ENCODE assay signal across 1 cellular context in the genomic region with DNA sequence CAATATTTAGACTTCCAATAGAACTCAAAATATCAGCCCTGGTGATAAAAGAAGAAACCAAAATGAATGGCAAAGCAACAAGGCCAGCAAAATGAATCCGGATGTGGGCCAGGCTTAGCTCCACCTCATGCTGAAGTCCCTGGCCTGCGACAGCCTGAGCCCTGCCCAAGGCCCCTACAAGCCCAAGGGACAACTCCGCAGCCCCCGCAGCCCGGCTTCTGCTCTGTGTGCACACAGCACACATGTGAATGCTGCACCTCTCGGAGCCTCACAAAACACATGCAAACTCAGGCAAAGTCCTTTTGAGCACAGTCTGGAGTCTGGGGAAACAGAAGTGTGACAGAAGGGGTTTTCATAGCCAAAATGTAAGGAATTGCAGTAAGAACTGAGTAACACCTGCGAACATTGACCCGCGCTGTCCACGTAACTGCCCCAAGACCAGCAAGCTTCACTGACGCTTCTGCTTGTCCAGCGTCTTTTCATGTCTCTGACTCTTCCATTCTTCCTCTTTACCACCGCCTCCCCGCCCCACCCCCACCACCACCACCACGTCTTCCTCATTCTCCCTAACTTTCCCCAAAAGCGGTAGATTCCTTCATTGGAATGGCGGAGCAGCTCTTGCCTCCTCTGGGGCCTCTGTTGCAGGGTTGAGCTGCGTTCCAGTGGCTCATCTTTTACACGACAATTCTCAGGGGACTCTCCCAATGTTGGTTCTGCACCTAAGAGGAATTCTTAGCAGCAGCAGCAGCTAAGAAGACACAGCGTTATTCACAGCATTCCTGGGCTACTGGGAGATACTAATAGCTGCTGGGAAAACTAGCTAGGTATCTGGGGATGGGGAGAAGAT.
TF ChIP-seq lines count a peak whose summit lies in the region.

No MANE protein-coding gene starts in this region.

TF ChIP-seq in GM23338, 12 proteins besides CTCF, POLR2A, EP300 and RAD21 (continued from another document):
- TF ChIP-seq, protein P1, sequence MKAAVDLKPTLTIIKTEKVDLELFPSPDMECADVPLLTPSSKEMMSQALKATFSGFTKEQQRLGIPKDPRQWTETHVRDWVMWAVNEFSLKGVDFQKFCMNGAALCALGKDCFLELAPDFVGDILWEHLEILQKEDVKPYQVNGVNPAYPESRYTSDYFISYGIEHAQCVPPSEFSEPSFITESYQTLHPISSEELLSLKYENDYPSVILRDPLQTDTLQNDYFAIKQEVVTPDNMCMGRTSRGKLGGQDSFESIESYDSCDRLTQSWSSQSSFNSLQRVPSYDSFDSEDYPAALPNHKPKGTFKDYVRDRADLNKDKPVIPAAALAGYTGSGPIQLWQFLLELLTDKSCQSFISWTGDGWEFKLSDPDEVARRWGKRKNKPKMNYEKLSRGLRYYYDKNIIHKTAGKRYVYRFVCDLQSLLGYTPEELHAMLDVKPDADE (IDR thresholded peaks at IDR 0.05): no peak
- TF ChIP-seq ZNF331 (CRISPR knock-in tag; IDR thresholded peaks at IDR 0.05; ENCODE audit: low read depth) (no peak), STAT1 (IDR thresholded peaks at IDR 0.05; ENCODE audit: unreplicated experiment) (no peak), EZH2 (IDR thresholded peaks at IDR 0.05; ENCODE audit: low read depth, unreplicated experiment) (no peak)
- TF ChIP-seq, protein P2, sequence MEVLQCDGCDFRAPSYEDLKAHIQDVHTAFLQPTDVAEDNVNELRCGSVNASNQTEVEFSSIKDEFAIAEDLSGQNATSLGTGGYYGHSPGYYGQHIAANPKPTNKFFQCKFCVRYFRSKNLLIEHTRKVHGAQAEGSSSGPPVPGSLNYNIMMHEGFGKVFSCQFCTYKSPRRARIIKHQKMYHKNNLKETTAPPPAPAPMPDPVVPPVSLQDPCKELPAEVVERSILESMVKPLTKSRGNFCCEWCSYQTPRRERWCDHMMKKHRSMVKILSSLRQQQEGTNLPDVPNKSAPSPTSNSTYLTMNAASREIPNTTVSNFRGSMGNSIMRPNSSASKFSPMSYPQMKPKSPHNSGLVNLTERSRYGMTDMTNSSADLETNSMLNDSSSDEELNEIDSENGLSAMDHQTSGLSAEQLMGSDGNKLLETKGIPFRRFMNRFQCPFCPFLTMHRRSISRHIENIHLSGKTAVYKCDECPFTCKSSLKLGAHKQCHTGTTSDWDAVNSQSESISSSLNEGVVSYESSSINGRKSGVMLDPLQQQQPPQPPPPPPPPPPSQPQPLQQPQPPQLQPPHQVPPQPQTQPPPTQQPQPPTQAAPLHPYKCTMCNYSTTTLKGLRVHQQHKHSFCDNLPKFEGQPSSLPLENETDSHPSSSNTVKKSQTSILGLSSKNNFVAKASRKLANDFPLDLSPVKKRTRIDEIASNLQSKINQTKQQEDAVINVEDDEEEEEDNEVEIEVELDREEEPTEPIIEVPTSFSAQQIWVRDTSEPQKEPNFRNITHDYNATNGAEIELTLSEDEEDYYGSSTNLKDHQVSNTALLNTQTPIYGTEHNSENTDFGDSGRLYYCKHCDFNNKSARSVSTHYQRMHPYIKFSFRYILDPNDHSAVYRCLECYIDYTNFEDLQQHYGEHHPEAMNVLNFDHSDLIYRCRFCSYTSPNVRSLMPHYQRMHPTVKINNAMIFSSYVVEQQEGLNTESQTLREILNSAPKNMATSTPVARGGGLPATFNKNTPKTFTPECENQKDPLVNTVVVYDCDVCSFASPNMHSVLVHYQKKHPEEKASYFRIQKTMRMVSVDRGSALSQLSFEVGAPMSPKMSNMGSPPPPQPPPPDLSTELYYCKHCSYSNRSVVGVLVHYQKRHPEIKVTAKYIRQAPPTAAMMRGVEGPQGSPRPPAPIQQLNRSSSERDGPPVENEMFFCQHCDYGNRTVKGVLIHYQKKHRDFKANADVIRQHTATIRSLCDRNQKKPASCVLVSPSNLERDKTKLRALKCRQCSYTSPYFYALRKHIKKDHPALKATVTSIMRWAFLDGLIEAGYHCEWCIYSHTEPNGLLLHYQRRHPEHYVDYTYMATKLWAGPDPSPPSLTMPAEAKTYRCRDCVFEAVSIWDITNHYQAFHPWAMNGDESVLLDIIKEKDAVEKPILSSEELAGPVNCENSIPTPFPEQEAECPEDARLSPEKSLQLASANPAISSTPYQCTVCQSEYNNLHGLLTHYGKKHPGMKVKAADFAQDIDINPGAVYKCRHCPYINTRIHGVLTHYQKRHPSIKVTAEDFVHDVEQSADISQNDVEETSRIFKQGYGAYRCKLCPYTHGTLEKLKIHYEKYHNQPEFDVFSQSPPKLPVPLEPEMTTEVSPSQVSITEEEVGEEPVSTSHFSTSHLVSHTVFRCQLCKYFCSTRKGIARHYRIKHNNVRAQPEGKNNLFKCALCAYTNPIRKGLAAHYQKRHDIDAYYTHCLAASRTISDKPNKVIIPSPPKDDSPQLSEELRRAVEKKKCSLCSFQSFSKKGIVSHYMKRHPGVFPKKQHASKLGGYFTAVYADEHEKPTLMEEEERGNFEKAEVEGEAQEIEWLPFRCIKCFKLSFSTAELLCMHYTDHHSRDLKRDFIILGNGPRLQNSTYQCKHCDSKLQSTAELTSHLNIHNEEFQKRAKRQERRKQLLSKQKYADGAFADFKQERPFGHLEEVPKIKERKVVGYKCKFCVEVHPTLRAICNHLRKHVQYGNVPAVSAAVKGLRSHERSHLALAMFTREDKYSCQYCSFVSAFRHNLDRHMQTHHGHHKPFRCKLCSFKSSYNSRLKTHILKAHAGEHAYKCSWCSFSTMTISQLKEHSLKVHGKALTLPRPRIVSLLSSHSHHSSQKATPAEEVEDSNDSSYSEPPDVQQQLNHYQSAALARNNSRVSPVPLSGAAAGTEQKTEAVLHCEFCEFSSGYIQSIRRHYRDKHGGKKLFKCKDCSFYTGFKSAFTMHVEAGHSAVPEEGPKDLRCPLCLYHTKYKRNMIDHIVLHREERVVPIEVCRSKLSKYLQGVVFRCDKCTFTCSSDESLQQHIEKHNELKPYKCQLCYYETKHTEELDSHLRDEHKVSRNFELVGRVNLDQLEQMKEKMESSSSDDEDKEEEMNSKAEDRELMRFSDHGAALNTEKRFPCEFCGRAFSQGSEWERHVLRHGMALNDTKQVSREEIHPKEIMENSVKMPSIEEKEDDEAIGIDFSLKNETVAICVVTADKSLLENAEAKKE (CRISPR knock-in tag; IDR thresholded peaks at IDR 0.05): no peak
TF ChIP-seq in GM23338: peak in this region for 0.
